In the genomic region with DNA sequence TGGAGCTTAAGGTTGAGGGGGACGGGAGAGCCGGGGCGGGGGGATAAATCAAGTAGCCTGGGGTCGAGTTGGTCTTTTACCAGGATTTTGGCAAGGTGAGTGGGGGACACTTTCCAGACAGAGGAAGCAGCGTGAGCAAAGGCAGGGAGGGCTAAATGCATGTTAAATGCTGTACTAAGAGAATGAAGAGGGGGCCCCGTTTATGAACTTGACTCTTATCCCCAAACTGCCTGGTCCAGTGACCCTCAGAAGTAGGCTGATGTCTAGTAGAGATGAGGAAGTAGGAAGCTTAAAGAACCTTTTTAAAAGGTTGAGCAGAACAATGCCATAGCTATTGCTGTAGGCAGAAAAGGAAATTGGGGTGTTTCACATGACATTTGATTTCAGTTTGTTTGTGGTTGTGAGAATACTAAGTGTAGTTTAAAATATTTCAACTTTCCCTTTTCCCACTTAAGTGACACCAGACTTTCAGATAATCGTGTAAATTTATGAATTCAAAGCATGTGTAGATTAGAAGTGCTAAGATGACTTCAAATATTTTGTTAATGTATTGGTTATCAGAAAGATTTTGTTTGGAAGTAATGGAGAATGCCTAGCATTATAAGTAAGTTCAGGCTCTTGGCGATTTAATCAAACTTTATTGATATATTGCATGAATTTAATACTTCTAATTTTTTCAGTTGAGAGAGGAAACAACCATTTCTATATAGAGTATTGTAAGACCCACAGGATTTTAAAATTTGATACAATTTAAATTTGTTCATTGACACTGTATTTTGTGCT, we compare ENCODE assay signal across 8 cellular contexts. TPM values are rescaled to one million over a fixed set of nuclear protein-coding genes. Genes with fewer than 3 reads are reported as not detected.
DNase-seq lines count a peak whose midpoint lies in the region; ATAC-seq and TF ChIP-seq lines count a peak whose summit lies in the region.

No MANE protein-coding gene starts in this region.

- H3K9me3 ChIP-seq in vagina: no peaks in the 10 kb centered on the region

- TF ChIP-seq POLR2A in vagina (IDR thresholded peaks at IDR 0.05): no peak

- intact Hi-C loops in vagina (cut with DNase I): loop anchor here (10.0 kb wide), 1 partner anchor 292 kb away; no protein-coding TSS in a partner anchor

- no peaks in the 10 kb centered on the region for H3K36me3 ChIP-seq in vagina

- no peaks in the 10 kb centered on the region for H3K27me3 ChIP-seq in vagina

- peak overlapping the region; percentile 83 to 94 for H3K4me3 ChIP-seq in vagina

- no peak for TF ChIP-seq CTCF in vagina (IDR thresholded peaks at IDR 0.05)

- peaks cover 43% of the 10 kb centered on the region for H3K4me1 ChIP-seq in vagina

- H3K4me1 Mint-ChIP-seq in activated CD8-positive, alpha-beta memory T cell treated with anti-CD3 and anti-CD28 coated beads, Interleukin-2, amount 10 ng/mL, durations not matched to agents 7 days and 5 days: peaks cover 25% of the 10 kb centered on the region

- H3K9me3 Mint-ChIP-seq in activated CD8-positive, alpha-beta memory T cell treated with anti-CD3 and anti-CD28 coated beads, Interleukin-2, amount 10 ng/mL, durations not matched to agents 7 days and 5 days (ENCODE audit: low read depth): no peaks in the 10 kb centered on the region

- H3K27ac Mint-ChIP-seq in activated CD8-positive, alpha-beta memory T cell treated with anti-CD3 and anti-CD28 coated beads, Interleukin-2, amount 10 ng/mL, durations not matched to agents 7 days and 5 days: peak overlapping the region; percentile 97

- ATAC-seq in activated CD8-positive, alpha-beta memory T cell treated with anti-CD3 and anti-CD28 coated beads, Interleukin-2, amount 10 ng/mL, durations not matched to agents 7 days and 5 days: peak; percentile 8
- ATAC-seq in HG02642 (IDR thresholded peaks at IDR 0.05; ENCODE audit: poor library complexity, unreplicated experiment): peak; percentile 13

- H3K27me3 Mint-ChIP-seq in activated CD8-positive, alpha-beta memory T cell treated with anti-CD3 and anti-CD28 coated beads, Interleukin-2, amount 10 ng/mL, durations not matched to agents 7 days and 5 days: no peaks in the 10 kb centered on the region

- peaks cover 3% of the 10 kb centered on the region for H3K36me3 Mint-ChIP-seq in activated CD8-positive, alpha-beta memory T cell treated with anti-CD3 and anti-CD28 coated beads, Interleukin-2, amount 10 ng/mL, durations not matched to agents 7 days and 5 days

- H3K4me3 Mint-ChIP-seq in activated CD8-positive, alpha-beta memory T cell treated with anti-CD3 and anti-CD28 coated beads, Interleukin-2, amount 10 ng/mL, durations not matched to agents 7 days and 5 days: peak overlapping the region; percentile 94

- H3K27ac ChIP-seq in vagina: peak overlapping the region; percentile 91

- DNase-seq in activated CD8-positive, alpha-beta memory T cell treated with anti-CD3 and anti-CD28 coated beads, Interleukin-2, amount 10 ng/mL, durations not matched to agents 7 days and 5 days: peak; percentile 50
- DNase-seq in activated CD8-positive, alpha-beta memory T cell treated with anti-CD3 and anti-CD28 coated beads, Interleukin-2, amount 50 U/mL, for 4 hours: no peak
- DNase-seq in RPMI7951 (ENCODE audit: low read depth): peak; percentile 14
- DNase-seq in cerebellar cortex (ENCODE audit: low spot score): peak; percentile 25
- peak; percentile 20 for DNase-seq in midbrain (lab: John Stamatoyannopoulos, UW)
- no peak for DNase-seq in vagina (ENCODE audit: extremely low spot score in 2 of 2)
- no peak for DNase-seq in HPDE6-E6E7 (ENCODE audit: extremely low spot score)

- CTCF ChIA-PET in activated CD8-positive, alpha-beta memory T cell treated with anti-CD3 and anti-CD28 coated beads, Interleukin-2, amount 10 ng/mL, durations not matched to agents 7 days and 5 days (lab: Charles Lee): interaction anchor here (0.8 to 2.3 kb wide), 9 partner anchors 12 to 183 kb away, joined by 3 to 7 read pairs (median 4); partner anchors contain the start of gene SANBR

RNA-seq across cellular contexts. Expression of gene REL, which starts 1.8 kb away (rescaled TPM):
- 10 to 100 TPM; 22.1 to 31.9 TPM for total RNA-seq in activated CD8-positive, alpha-beta memory T cell treated with anti-CD3 and anti-CD28 coated beads, Interleukin-2, amount 10 ng/mL, durations not matched to agents 7 days and 5 days
- total RNA-seq in RPMI7951 (2014; rRNA removed; shearing (Covaris generic)): 6.1 and 6.9 TPM in 2 replicates
- 29.0 TPM for total RNA-seq in vagina

Comparison
In these comparisons a context has a peak if more than half of its experiments do, and no peak if none do; other contexts are left out.
1. DNase-seq: peak in activated CD8-positive, alpha-beta memory T cell treated with anti-CD3 and anti-CD28 coated beads, Interleukin-2, amount 10 ng/mL, durations not matched to agents 7 days and 5 days (single experiment), RPMI7951 (single experiment), cerebellar cortex (single experiment) and midbrain (single experiment); none in activated CD8-positive, alpha-beta memory T cell treated with anti-CD3 and anti-CD28 coated beads, Interleukin-2, amount 50 U/mL, for 4 hours (single experiment), vagina (0 of 2) and HPDE6-E6E7 (single experiment).